21 cellular contexts compared by ENCODE assay signal in genomic region chr15:82414536-82415191, GRCh38. TPM values are rescaled to one million over a fixed set of nuclear protein-coding genes. Genes with fewer than 3 reads are reported as not detected.
A peak's percentile ranks its signal among the peaks of the same experiment; 100 is the strongest.
DNase-seq lines count a peak whose midpoint lies in the region; ATAC-seq and TF ChIP-seq lines count a peak whose summit lies in the region.
"Had no signal": no experiment of that assay in that cellular context is flagged by ENCODE, and none has a peak within 500 bp of the region (broad histone marks: within the 10 kb centered on the region; RNA-seq: fewer than 3 reads in every experiment).

No MANE protein-coding gene starts in this region.

- no peak for TF ChIP-seq POLR2A in spleen (IDR thresholded peaks at IDR 0.05)

- H3K36me3 Mint-ChIP-seq in glutamatergic neuron (ENCODE audit: unreplicated experiment) (no peaks in the 10 kb centered on the region), neural crest cell (ENCODE audit: low read depth) (peaks cover 10% of the 10 kb centered on the region)
- peaks cover 4% of the 10 kb centered on the region for H3K36me3 Mint-ChIP-seq in activated CD8-positive, alpha-beta T cell treated with anti-CD3 and anti-CD28 coated beads, Interleukin-2, amount 10 ng/mL, durations not matched to agents 7 days and 5 days (ENCODE audit: low read depth)

- no peak overlapping the region for H3K9ac ChIP-seq in SK-N-MC (ENCODE audit: insufficient read length)
- H3K9ac ChIP-seq: KMS-11 had no signal

- H3K4me3 ChIP-seq in SK-N-MC = no peak overlapping the region
- H3K4me3 ChIP-seq in spleen = no peak overlapping the region
- H3K4me3 ChIP-seq: left ventricle myocardium inferior, right atrium auricular region, thoracic aorta had no signal

- POLR2A ChIA-PET in activated CD8-positive, alpha-beta T cell treated with anti-CD3 and anti-CD28 coated beads, Interleukin-2, amount 10 ng/mL, durations not matched to agents 7 days and 5 days (lab: Charles Lee) = no interaction called here

- H3K27ac ChIP-seq in SK-N-MC = peak overlapping the region; percentile 42
- H3K27ac ChIP-seq in spleen = no peak overlapping the region
- H3K27ac ChIP-seq: foreskin keratinocyte, KMS-11, left ventricle myocardium inferior, right atrium auricular region, thoracic aorta had no signal

- H3K9me3 Mint-ChIP-seq in glutamatergic neuron (ENCODE audit: unreplicated experiment) (peaks cover 4% of the 10 kb centered on the region), neural crest cell (no peaks in the 10 kb centered on the region)
- H3K9me3 Mint-ChIP-seq in activated CD8-positive, alpha-beta T cell treated with anti-CD3 and anti-CD28 coated beads, Interleukin-2, amount 10 ng/mL, durations not matched to agents 7 days and 5 days (ENCODE audit: insufficient read depth) = no peaks in the 10 kb centered on the region
- H3K9me3 Mint-ChIP-seq: activated CD4-positive, alpha-beta T cell treated with anti-CD3 and anti-CD28 coated beads, Interleukin-2, amount 10 ng/mL, durations not matched to agents 7 days and 5 days; CD8-positive, alpha-beta T cell; stimulated activated memory B cell treated with anti-CD40 and anti-IgM and Interleukin-4, amounts not matched to agents 10 μg/mL and 1 μg/mL and 100 μg/mL, for 72 hours had no signal

- in situ Hi-C loops in Caki2 (cut with HindIII; ENCODE audit: low pct_unique_long_range_greater_than_20kb, low sequenced_read_pairs) = no loop called here

- CTCF ChIA-PET in activated CD8-positive, alpha-beta T cell treated with anti-CD3 and anti-CD28 coated beads, Interleukin-2, amount 10 ng/mL, durations not matched to agents 7 days and 5 days (lab: Charles Lee) = no interaction called here

- H3K4me3 Mint-ChIP-seq in glutamatergic neuron (ENCODE audit: unreplicated experiment) (no peak overlapping the region), neural crest cell (no peak overlapping the region)
- H3K4me3 Mint-ChIP-seq in activated CD8-positive, alpha-beta T cell treated with anti-CD3 and anti-CD28 coated beads, Interleukin-2, amount 10 ng/mL, durations not matched to agents 7 days and 5 days = no peak overlapping the region
- H3K4me3 Mint-ChIP-seq: activated CD4-positive, alpha-beta T cell treated with anti-CD3 and anti-CD28 coated beads, Interleukin-2, amount 10 ng/mL, durations not matched to agents 7 days and 5 days; CD8-positive, alpha-beta T cell; stimulated activated memory B cell treated with anti-CD40 and anti-IgM and Interleukin-4, amounts not matched to agents 10 μg/mL and 1 μg/mL and 100 μg/mL, for 72 hours had no signal

- no peak for TF ChIP-seq CTCF in glutamatergic neuron (IDR thresholded peaks at IDR 0.05; ENCODE audit: partially characterized antibody, unreplicated experiment)
- peak; percentile 22 for TF ChIP-seq CTCF in neural crest cell (conservative IDR thresholded peaks at IDR 0.05)
- TF ChIP-seq CTCF in spleen (IDR thresholded peaks at IDR 0.05 in 8 of 11, conservative IDR thresholded peaks at IDR 0.05 in 3 of 11) = no peak

- peak overlapping the region; percentile 70 for H3K27ac Mint-ChIP-seq in glutamatergic neuron (ENCODE audit: unreplicated experiment)
- no peak overlapping the region for H3K27ac Mint-ChIP-seq in neural crest cell (ENCODE audit: unreplicated experiment)
- H3K27ac Mint-ChIP-seq in activated CD8-positive, alpha-beta T cell treated with anti-CD3 and anti-CD28 coated beads, Interleukin-2, amount 10 ng/mL, durations not matched to agents 7 days and 5 days = no peak overlapping the region
- H3K27ac Mint-ChIP-seq: activated CD4-positive, alpha-beta T cell treated with anti-CD3 and anti-CD28 coated beads, Interleukin-2, amount 10 ng/mL, durations not matched to agents 7 days and 5 days; CD8-positive, alpha-beta T cell; stimulated activated memory B cell treated with anti-CD40 and anti-IgM and Interleukin-4, amounts not matched to agents 10 μg/mL and 1 μg/mL and 100 μg/mL, for 72 hours had no signal

- H3K4me1 Mint-ChIP-seq in glutamatergic neuron (ENCODE audit: low read depth, unreplicated experiment) = peaks cover 9% of the 10 kb centered on the region
- no peaks in the 10 kb centered on the region for H3K4me1 Mint-ChIP-seq in neural crest cell
- peaks cover 4% of the 10 kb centered on the region for H3K4me1 Mint-ChIP-seq in activated CD8-positive, alpha-beta T cell treated with anti-CD3 and anti-CD28 coated beads, Interleukin-2, amount 10 ng/mL, durations not matched to agents 7 days and 5 days (ENCODE audit: low read depth)

- WGBS in spleen, 5 donors = 86 to 95% (median 94%) methylated on average over 6 of the region's 6 CpGs

- H3K27me3 ChIP-seq in spleen (replicated peaks in 1 of 7) = no peaks in the 10 kb centered on the region
- H3K27me3 ChIP-seq: foreskin keratinocyte, right atrium auricular region had no signal

- H3K27me3 Mint-ChIP-seq in glutamatergic neuron (ENCODE audit: unreplicated experiment) = peaks cover 4% of the 10 kb centered on the region
- no peaks in the 10 kb centered on the region for H3K27me3 Mint-ChIP-seq in neural crest cell (ENCODE audit: low read depth)
- no peaks in the 10 kb centered on the region for H3K27me3 Mint-ChIP-seq in activated CD8-positive, alpha-beta T cell treated with anti-CD3 and anti-CD28 coated beads, Interleukin-2, amount 10 ng/mL, durations not matched to agents 7 days and 5 days (ENCODE audit: low read depth)
- H3K27me3 Mint-ChIP-seq: activated CD4-positive, alpha-beta T cell treated with anti-CD3 and anti-CD28 coated beads, Interleukin-2, amount 10 ng/mL, durations not matched to agents 7 days and 5 days; stimulated activated memory B cell treated with anti-CD40 and anti-IgM and Interleukin-4, amounts not matched to agents 10 μg/mL and 1 μg/mL and 100 μg/mL, for 72 hours had no signal

- H3K4me1 ChIP-seq in spleen = no peaks in the 10 kb centered on the region
- H3K4me1 ChIP-seq: foreskin keratinocyte, left ventricle myocardium inferior, right atrium auricular region had no signal

- intact Hi-C loops in spleen (cut with DNase I; ENCODE audit: low total_unique reads) = no loop called here

- no peaks in the 10 kb centered on the region for H3K36me3 ChIP-seq in SK-N-MC (ENCODE audit: insufficient read depth, low read length)
- peaks cover 0 to 4% (median 0%) of the 10 kb centered on the region in 6 donors for H3K36me3 ChIP-seq in spleen
- H3K36me3 ChIP-seq: left ventricle myocardium inferior, right atrium auricular region, thoracic aorta had no signal

- peak; percentile 49 for DNase-seq in Caki2 (ENCODE audit: low read depth)
- no peak for DNase-seq in SK-N-MC (ENCODE audit: low read depth, low spot score)
- no peak for DNase-seq in glutamatergic neuron
- no peak for DNase-seq in neural crest cell (ENCODE audit: low read depth, low spot score)
- no peak for DNase-seq in KG1 (lab: John Stamatoyannopoulos, UW)
- DNase-seq in activated CD8-positive, alpha-beta T cell treated with anti-CD3 and anti-CD28 coated beads, Interleukin-2, amount 10 ng/mL, durations not matched to agents 7 days and 5 days = no peak
- no peak for DNase-seq in activated T-cell treated with anti-CD3 and anti-CD28 coated beads, Interleukin-2, amount 50 U/mL, for 1 hour
- no peak for DNase-seq in spleen
- DNase-seq: activated CD4-positive, alpha-beta T cell treated with anti-CD3 and anti-CD28 coated beads, Interleukin-2, amount 10 ng/mL, durations not matched to agents 7 days and 5 days; activated CD8-positive, alpha-beta memory T cell treated with anti-CD3 and anti-CD28 coated beads, Interleukin-2, amount 50 U/mL, for 4 hours; anterior cingulate cortex; CD8-positive, alpha-beta T cell; DND-41; foreskin keratinocyte; left ventricle myocardium inferior; NCI-H1105; NCI-H526 treated with DMSO at 0.1 percent for 48 hours had no signal

- ATAC-seq in activated CD8-positive, alpha-beta T cell treated with anti-CD3 and anti-CD28 coated beads, Interleukin-2, amount 10 ng/mL, durations not matched to agents 7 days and 5 days = no peak
- ATAC-seq: CD8-positive, alpha-beta T cell; foreskin keratinocyte; stimulated activated memory B cell treated with anti-CD40 and anti-IgM and Interleukin-4, amounts not matched to agents 10 μg/mL and 1 μg/mL and 100 μg/mL, for 72 hours had no signal

- H3K9me3 ChIP-seq in SK-N-MC (ENCODE audit: low read depth, low read length) (no peaks in the 10 kb centered on the region), spleen (no peaks in the 10 kb centered on the region)
- H3K9me3 ChIP-seq: left ventricle myocardium inferior, right atrium auricular region, thoracic aorta had no signal

RNA-seq across cellular contexts. Expression of gene GOLGA6L9, which starts 15.0 kb away (rescaled TPM):
- total RNA-seq in Caki2 (2014; rRNA removed; shearing (Covaris generic); ENCODE audit: low replicate concordance) = 0.41 and 1.1 TPM in 2 replicates
- total RNA-seq in glutamatergic neuron (ENCODE audit: unreplicated experiment) (17.5 TPM), neural crest cell (6.4 and 6.6 TPM in 2 replicates), spleen (1 to 10 TPM; 2.6 to 8.2 (median 3.5) TPM)
- 1 to 10 TPM; 2.1 to 2.3 TPM for total RNA-seq in activated CD8-positive, alpha-beta T cell treated with anti-CD3 and anti-CD28 coated beads, Interleukin-2, amount 10 ng/mL, durations not matched to agents 7 days and 5 days
- polyA plus RNA-seq in spleen = 1 to 10 TPM; 3.5 to 7.8 (median 4.6) TPM
